Comparison of ENCODE assay signal across 2 cellular contexts in the genomic region with DNA sequence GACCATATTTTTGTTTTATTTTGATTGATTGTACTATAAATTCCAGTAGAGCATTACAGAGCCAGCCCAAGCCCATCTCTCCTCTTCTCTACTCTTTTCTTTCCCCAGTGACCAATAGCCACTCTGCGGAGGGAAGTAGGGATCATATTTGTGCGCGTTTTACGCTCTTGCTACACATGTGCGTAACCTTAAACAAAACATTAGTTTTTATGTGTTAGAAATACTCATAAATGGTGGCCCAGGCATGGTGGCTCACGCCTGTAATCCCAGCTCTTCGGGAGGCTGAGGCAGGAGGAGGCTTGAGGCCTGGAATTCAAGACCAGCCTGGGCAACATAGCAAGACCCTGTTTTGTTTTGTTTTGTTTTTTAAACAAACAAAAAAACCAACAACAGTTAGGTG.
TF ChIP-seq lines count a peak whose summit lies in the region.

No MANE protein-coding gene starts in this region.

TF ChIP-seq in HepG2, 621 proteins besides CTCF, POLR2A, EP300 and RAD21:
- TF ChIP-seq, protein P1, sequence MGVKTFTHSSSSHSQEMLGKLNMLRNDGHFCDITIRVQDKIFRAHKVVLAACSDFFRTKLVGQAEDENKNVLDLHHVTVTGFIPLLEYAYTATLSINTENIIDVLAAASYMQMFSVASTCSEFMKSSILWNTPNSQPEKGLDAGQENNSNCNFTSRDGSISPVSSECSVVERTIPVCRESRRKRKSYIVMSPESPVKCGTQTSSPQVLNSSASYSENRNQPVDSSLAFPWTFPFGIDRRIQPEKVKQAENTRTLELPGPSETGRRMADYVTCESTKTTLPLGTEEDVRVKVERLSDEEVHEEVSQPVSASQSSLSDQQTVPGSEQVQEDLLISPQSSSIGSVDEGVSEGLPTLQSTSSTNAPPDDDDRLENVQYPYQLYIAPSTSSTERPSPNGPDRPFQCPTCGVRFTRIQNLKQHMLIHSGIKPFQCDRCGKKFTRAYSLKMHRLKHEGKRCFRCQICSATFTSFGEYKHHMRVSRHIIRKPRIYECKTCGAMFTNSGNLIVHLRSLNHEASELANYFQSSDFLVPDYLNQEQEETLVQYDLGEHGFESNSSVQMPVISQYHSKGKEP (CRISPR knock-in tag; IDR thresholded peaks at IDR 0.05): no peak
- no peak for TF ChIP-seq AKAP8 (CRISPR knock-in tag; IDR thresholded peaks at IDR 0.05)
- TF ChIP-seq ATF7-NPFF (CRISPR knock-in tag; IDR thresholded peaks at IDR 0.05; ENCODE audit: low read depth): no peak
- TF ChIP-seq MBNL3 (CRISPR knock-in tag; conservative IDR thresholded peaks at IDR 0.05): 0 out of 2 replicates have a peak, but pooled peaks have one; percentile 65
- no peak for TF ChIP-seq ZNF75D (CRISPR knock-in tag; IDR thresholded peaks at IDR 0.05; ENCODE audit: borderline replicate concordance)
- TF ChIP-seq, protein P2, sequence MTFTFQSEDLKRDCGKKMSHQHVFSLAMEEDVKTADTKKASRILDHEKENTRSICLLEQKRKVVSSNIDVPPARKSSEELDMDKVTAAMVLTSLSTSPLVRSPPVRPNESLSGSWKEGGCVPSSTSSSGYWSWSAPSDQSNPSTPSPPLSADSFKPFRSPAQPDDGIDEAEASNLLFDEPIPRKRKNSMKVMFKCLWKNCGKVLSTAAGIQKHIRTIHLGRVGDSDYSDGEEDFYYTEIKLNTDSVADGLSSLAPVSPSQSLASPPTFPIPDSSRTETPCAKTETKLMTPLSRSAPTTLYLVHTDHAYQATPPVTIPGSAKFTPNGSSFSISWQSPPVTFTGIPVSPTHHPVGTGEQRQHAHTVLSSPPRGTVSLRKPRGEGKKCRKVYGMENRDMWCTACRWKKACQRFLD (CRISPR knock-in tag; IDR thresholded peaks at IDR 0.05; ENCODE audit: borderline replicate concordance): no peak
- no peak for TF ChIP-seq SP1 (IDR thresholded peaks at IDR 0.05)
- no peak for TF ChIP-seq SP1 (CRISPR knock-in tag; IDR thresholded peaks at IDR 0.05)
- TF ChIP-seq ZNF121 (CRISPR knock-in tag; IDR thresholded peaks at IDR 0.05): peak; percentile 44; the same call in 1 of the 2 replicates
- TF ChIP-seq FOXA3 (CRISPR knock-in tag; IDR thresholded peaks at IDR 0.05): no peak
- no peak for TF ChIP-seq ZSCAN22 (CRISPR knock-in tag; IDR thresholded peaks at IDR 0.05)
- TF ChIP-seq ZNF430 (CRISPR knock-in tag; IDR thresholded peaks at IDR 0.05): no peak
- TF ChIP-seq, protein P3, sequence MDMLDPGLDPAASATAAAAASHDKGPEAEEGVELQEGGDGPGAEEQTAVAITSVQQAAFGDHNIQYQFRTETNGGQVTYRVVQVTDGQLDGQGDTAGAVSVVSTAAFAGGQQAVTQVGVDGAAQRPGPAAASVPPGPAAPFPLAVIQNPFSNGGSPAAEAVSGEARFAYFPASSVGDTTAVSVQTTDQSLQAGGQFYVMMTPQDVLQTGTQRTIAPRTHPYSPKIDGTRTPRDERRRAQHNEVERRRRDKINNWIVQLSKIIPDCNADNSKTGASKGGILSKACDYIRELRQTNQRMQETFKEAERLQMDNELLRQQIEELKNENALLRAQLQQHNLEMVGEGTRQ (IDR thresholded peaks at IDR 0.05; ENCODE audit: low read depth, low read length): no peak
- TF ChIP-seq, protein P3 (CRISPR knock-in tag; IDR thresholded peaks at IDR 0.05; ENCODE audit: borderline replicate concordance): no peak
- TF ChIP-seq, protein P4, sequence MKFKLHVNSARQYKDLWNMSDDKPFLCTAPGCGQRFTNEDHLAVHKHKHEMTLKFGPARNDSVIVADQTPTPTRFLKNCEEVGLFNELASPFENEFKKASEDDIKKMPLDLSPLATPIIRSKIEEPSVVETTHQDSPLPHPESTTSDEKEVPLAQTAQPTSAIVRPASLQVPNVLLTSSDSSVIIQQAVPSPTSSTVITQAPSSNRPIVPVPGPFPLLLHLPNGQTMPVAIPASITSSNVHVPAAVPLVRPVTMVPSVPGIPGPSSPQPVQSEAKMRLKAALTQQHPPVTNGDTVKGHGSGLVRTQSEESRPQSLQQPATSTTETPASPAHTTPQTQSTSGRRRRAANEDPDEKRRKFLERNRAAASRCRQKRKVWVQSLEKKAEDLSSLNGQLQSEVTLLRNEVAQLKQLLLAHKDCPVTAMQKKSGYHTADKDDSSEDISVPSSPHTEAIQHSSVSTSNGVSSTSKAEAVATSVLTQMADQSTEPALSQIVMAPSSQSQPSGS (CRISPR knock-in tag; IDR thresholded peaks at IDR 0.05): no peak
- no peak for TF ChIP-seq RFX1 (IDR thresholded peaks at IDR 0.05)
- TF ChIP-seq MYNN (CRISPR knock-in tag; IDR thresholded peaks at IDR 0.05; ENCODE audit: low read depth): no peak
- no peak for TF ChIP-seq ZFP36 (IDR thresholded peaks at IDR 0.05; ENCODE audit: borderline replicate concordance, low read depth, low read length, partially characterized antibody)

TF ChIP-seq in K562, 482 proteins besides CTCF, POLR2A, EP300 and RAD21:
- no peak for TF ChIP-seq POU5F1 (IDR thresholded peaks at IDR 0.05; ENCODE audit: borderline replicate concordance, low read depth, low read length, partially characterized antibody)
- TF ChIP-seq ZNF121 (CRISPR knock-in tag; conservative IDR thresholded peaks at IDR 0.05): peak; percentile 76
